Comparison of ENCODE assay signal across 20 cellular contexts in the genomic region with DNA sequence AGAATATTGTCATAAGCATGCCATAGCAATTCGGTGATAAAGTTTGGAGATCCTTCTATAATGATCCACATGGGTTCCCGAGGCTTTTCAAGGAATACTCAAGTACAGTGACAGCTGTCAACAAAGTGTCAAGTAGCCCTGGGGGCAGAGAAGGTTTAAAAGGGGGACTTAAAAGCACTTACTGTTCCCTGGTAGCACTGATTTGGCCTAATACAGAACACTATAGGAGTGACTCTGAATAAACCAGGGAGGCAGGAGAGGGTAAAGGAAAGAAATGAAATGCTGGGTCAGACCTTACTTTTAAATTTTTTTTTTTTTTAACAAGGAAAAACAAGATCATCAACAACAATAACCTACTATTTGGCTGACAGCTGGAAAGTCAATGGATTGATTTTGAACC.
"Had no signal": no experiment of that assay in that cellular context is flagged by ENCODE, and none has a peak within 500 bp of the region (broad histone marks: within the 10 kb centered on the region; RNA-seq: fewer than 3 reads in every experiment).

No MANE protein-coding gene starts in this region.

- H3K27ac ChIP-seq: colonic mucosa, esophagus squamous epithelium, lower lobe of right lung, spleen, tibial artery, upper lobe of left lung, uterus had no signal

- FAIRE-seq: islet of Langerhans had no signal

- H3K4me1 ChIP-seq: colonic mucosa, lower lobe of right lung, uterus had no signal

- H3K27me3 ChIP-seq: colonic mucosa, esophagus squamous epithelium, heart left ventricle, spleen, tibial artery, upper lobe of left lung, uterus had no signal

- DNase-seq: colonic mucosa; dermis blood vessel endothelial cell; esophagus squamous epithelium; foreskin fibroblast; hippocampal formation; kidney glomerular epithelial cell; lower lobe of right lung; natural killer cell; spleen; stimulated activated CD4-positive, alpha-beta T cell treated with anti-CD3 and anti-CD28 coated beads, Interleukin-15, amount 100 ng/mL, for 24 hours; stimulated activated CD4-positive, alpha-beta T cell treated with anti-CD3 and anti-CD28 coated beads, Interleukin-1b, Interleukin-23, amount 100 ng/mL, for 48 hours; stimulated activated CD4-positive, alpha-beta T cell treated with anti-CD3 and anti-CD28 coated beads, Interleukin-4, amount 100 ng/mL, for 24 hours; tibial artery; upper lobe of left lung; uterus had no signal

- ATAC-seq: left lobe of liver; lower lobe of right lung; natural killer cell; sciatic nerve; stimulated activated memory B cell treated with anti-CD40 and anti-IgM and Interleukin-4, amounts not matched to agents 10 μg/mL and 1 μg/mL and 100 μg/mL, for 72 hours had no signal

- H3K36me3 ChIP-seq: colonic mucosa, upper lobe of left lung, uterus had no signal

- H3K4me3 ChIP-seq: colonic mucosa, esophagus squamous epithelium, heart left ventricle, lower lobe of right lung, spleen, tibial artery, upper lobe of left lung, uterus had no signal

- H3K9me3 ChIP-seq: colonic mucosa, esophagus squamous epithelium, heart left ventricle, lower lobe of right lung, spleen, tibial artery, upper lobe of left lung, uterus had no signal
